ENCODE assay signal across 19 cellular contexts in the genomic region with DNA sequence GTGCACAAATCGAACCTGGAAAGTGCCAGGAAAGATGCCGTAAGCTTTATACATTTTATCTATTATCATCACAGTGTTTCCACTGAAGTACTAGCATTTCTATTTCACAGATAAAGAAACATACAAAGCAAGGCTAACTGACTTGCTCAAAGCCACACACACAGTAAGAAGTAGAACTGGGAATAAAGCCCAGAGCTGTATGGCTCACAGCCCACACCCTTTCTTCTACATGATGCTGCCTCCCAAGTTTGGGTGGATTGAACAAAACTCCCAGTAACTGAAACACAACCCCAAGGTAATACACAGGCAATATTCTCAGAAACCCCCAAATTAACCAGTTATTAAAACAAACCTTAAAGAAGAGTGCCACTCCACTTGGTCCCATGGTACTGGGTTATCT.
"Had no signal": no experiment of that assay in that cellular context is flagged by ENCODE, and none has a peak within 500 bp of the region (broad histone marks: within the 10 kb centered on the region; RNA-seq: fewer than 3 reads in every experiment).

No MANE protein-coding gene starts in this region.

- H3K9me3 ChIP-seq: gastrocnemius medialis, heart right ventricle, sigmoid colon, thyroid gland had no signal

- H3K27me3 ChIP-seq: gastrocnemius medialis, heart right ventricle, sigmoid colon, thyroid gland had no signal

- DNase-seq: activated CD4-positive, alpha-beta memory T cell treated with anti-CD3 and anti-CD28 coated beads, Interleukin-2, amount 10 ng/mL, durations not matched to agents 7 days and 5 days; activated CD4-positive, alpha-beta T cell treated with anti-CD3 and anti-CD28 coated beads for 48 hours; activated CD8-positive, alpha-beta memory T cell treated with anti-CD3 and anti-CD28 coated beads, Interleukin-2, amount 10 ng/mL, durations not matched to agents 7 days and 5 days; activated naive CD4-positive, alpha-beta T cell treated with Interleukin-2 at 50 U/mL for 16 hours; cerebellar nuclear complex; effector CD4-positive, alpha-beta T cell; gastrocnemius medialis; heart right ventricle; kidney glomerular epithelial cell; mesenchymal stem cell; naive thymus-derived CD8-positive, alpha-beta T cell; sigmoid colon; stimulated activated CD4-positive, alpha-beta T cell treated with anti-CD3 and anti-CD28 coated beads, Interleukin-4, amount 100 ng/mL, for 4 hours; thyroid gland had no signal

- H3K4me3 ChIP-seq: gastrocnemius medialis, heart right ventricle, sigmoid colon, thyroid gland had no signal

- H2AFZ ChIP-seq: parathyroid adenoma had no signal

- H3K27ac ChIP-seq: gastrocnemius medialis, heart right ventricle, parathyroid adenoma, sigmoid colon, thyroid gland had no signal

- H3K9ac ChIP-seq: parathyroid adenoma had no signal

- ATAC-seq: activated CD8-positive, alpha-beta memory T cell treated with anti-CD3 and anti-CD28 coated beads, Interleukin-2, amount 10 ng/mL, durations not matched to agents 7 days and 5 days; activated T-helper 17 cell treated with anti-CD3 and anti-CD28 coated beads, Interleukin-2, amount 50 U/mL, for 72 hours; esophagus mucosa; gastrocnemius medialis; naive thymus-derived CD8-positive, alpha-beta T cell; stimulated activated memory B cell treated with anti-CD40 and anti-IgM and Interleukin-4, amounts not matched to agents 10 μg/mL and 1 μg/mL and 100 μg/mL, for 72 hours; WTC11 had no signal

- H3K4me1 ChIP-seq: gastrocnemius medialis, heart right ventricle, parathyroid adenoma, sigmoid colon, thyroid gland had no signal
